Comparison of ENCODE assay signal across 23 cellular contexts in genomic region chr12:78929075-78929418, GRCh38.
"Had no signal": no experiment of that assay in that cellular context is flagged by ENCODE, and none has a peak within 500 bp of the region (broad histone marks: within the 10 kb centered on the region; RNA-seq: fewer than 3 reads in every experiment).

No MANE protein-coding gene starts in this region.

- H3K27ac Mint-ChIP-seq: activated naive CD4-positive, alpha-beta T cell treated with anti-CD3 and anti-CD28 coated beads, Interleukin-2, amount 50 U/mL, for 72 hours; activated T-cell treated with anti-CD3 and anti-CD28 coated beads, Interleukin-2, amount 50 U/mL, for 72 hours; nephron progenitor cell had no signal

- ATAC-seq: activated naive CD4-positive, alpha-beta T cell treated with anti-CD3 and anti-CD28 coated beads, Interleukin-2, amount 50 U/mL, for 72 hours; activated T-cell treated with anti-CD3 and anti-CD28 coated beads, Interleukin-2, amount 50 U/mL, for 72 hours; left lobe of liver had no signal

- H3K4me1 Mint-ChIP-seq: nephron progenitor cell had no signal

- H3K27me3 ChIP-seq: adrenal gland, dorsolateral prefrontal cortex, sigmoid colon, spleen, thyroid gland had no signal

- H3K27ac ChIP-seq: adrenal gland, sigmoid colon, spleen, thyroid gland, VCaP had no signal

- H3K4me3 ChIP-seq: adrenal gland, dorsolateral prefrontal cortex, sigmoid colon, spleen, thyroid gland had no signal

- H3K4me3 Mint-ChIP-seq: activated T-cell treated with anti-CD3 and anti-CD28 coated beads, Interleukin-2, amount 50 U/mL, for 72 hours; nephron progenitor cell had no signal

- H3K9me3 Mint-ChIP-seq: nephron progenitor cell had no signal

- H3K9me3 ChIP-seq: adrenal gland, sigmoid colon, thyroid gland had no signal

- H3K4me1 ChIP-seq: adrenal gland, sigmoid colon, spleen, thyroid gland had no signal

- DNase-seq: activated CD4-positive, CD25-positive, alpha-beta regulatory T cell treated with anti-CD3 and anti-CD28 coated beads, Interleukin-2, amount 50 U/mL, for 72 hours; activated CD8-positive, alpha-beta memory T cell treated with anti-CD3 and anti-CD28 coated beads for 24 hours; activated CD8-positive, alpha-beta memory T cell treated with anti-CD3 and anti-CD28 coated beads, Interleukin-2, amount 50 U/mL, for 48 hours; activated gamma-delta T cell; activated T-cell treated with anti-CD3 and anti-CD28 coated beads, Interleukin-2, amount 50 U/mL, for 72 hours; adrenal gland; caudate nucleus; dorsolateral prefrontal cortex; head of caudate nucleus; kidney; nephron progenitor cell; nucleus accumbens; posterior cingulate gyrus; sigmoid colon; spleen; stimulated activated CD4-positive, alpha-beta T cell treated with anti-CD3 and anti-CD28 coated beads, Interleukin-4, amount 100 ng/mL, for 4 hours; stimulated activated naive CD4-positive, alpha-beta T cell; T-helper 1 cell; T1000; thyroid gland had no signal

- H3K36me3 Mint-ChIP-seq: activated naive CD4-positive, alpha-beta T cell treated with anti-CD3 and anti-CD28 coated beads, Interleukin-2, amount 50 U/mL, for 72 hours had no signal

- H3K36me3 ChIP-seq: adrenal gland, sigmoid colon, spleen, thyroid gland had no signal
